ENCODE assay signal across 10 cellular contexts in the genomic region with DNA sequence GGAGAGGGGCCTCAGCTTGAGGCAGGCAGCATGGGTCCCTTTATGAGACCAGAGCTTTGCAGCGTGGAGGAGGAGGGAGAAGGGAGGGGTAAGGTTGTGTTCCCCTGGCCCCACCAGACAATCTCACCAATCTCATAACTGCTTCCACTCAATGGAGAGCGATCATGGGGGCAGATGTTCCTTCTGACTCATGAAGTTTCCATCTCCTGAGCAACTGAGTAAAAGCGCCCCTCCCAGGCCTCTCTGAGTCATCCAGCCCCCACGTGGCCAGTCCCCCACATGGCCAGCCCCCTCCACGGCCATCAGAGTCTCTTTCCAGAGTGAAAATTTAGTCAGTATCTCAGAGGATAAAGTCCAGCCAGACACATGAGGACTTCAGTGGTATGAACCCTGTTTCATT. TPM values are rescaled to one million over a fixed set of nuclear protein-coding genes. Genes with fewer than 3 reads are reported as not detected.
DNase-seq lines count a peak whose midpoint lies in the region; ATAC-seq and TF ChIP-seq lines count a peak whose summit lies in the region.
"Had no signal": no experiment of that assay in that cellular context is flagged by ENCODE, and none has a peak within 500 bp of the region (broad histone marks: within the 10 kb centered on the region; RNA-seq: fewer than 3 reads in every experiment).

No MANE protein-coding gene starts in this region.

- TF ChIP-seq CTCF in GM13976 (IDR thresholded peaks at IDR 0.05; ENCODE audit: borderline replicate concordance, control extremely low read depth, extremely low read depth, insufficient read depth, missing control alignments) (no peak), brain microvascular endothelial cell (IDR thresholded peaks at IDR 0.05; ENCODE audit: low read depth, low read length, missing control alignments) (no peak)

- ATAC-seq in esophagus mucosa, result no peak
- no peak for ATAC-seq in GM21360 (IDR thresholded peaks at IDR 0.05; ENCODE audit: unreplicated experiment)
- ATAC-seq: effector memory CD8-positive, alpha-beta T cell had no signal

- H3K27ac ChIP-seq in brain microvascular endothelial cell, result no peak overlapping the region

- H3K4me3 ChIP-seq in brain microvascular endothelial cell (ENCODE audit: low read depth, low read length), result no peak overlapping the region

- in situ Hi-C loops in GM13976 (cut with MboI; ENCODE audit: low sequenced_read_pairs, unreplicated experiment), result no loop called here
- in situ Hi-C loops in brain microvascular endothelial cell (cut with HindIII; ENCODE audit: low pct_ligation_motif_present, low sequenced_read_pairs), result no loop called here

- no peaks in the 10 kb centered on the region for H3K27me3 ChIP-seq in brain microvascular endothelial cell (replicated peaks)

- H3K36me3 ChIP-seq in brain microvascular endothelial cell (replicated peaks), result no peaks in the 10 kb centered on the region

- DNase-seq in GM13976 (ENCODE audit: low spot score) (peak; percentile 59), RPMI7951 (ENCODE audit: low read depth) (peak; percentile 73), brain microvascular endothelial cell (peak; percentile 71), middle frontal gyrus (ENCODE audit: extremely low spot score, low spot score) (no peak), NCI-H748 (lab: John Stamatoyannopoulos, UW; ENCODE audit: unreplicated experiment) (no peak)
- DNase-seq in stimulated activated CD4-positive, alpha-beta T cell treated with anti-CD3 and anti-CD28 coated beads, Interleukin-1b, Interleukin-23, amount 100 ng/mL, for 48 hours, result peak; percentile 65
- DNase-seq: effector memory CD8-positive, alpha-beta T cell; NCI-H146 had no signal

RNA-seq across cellular contexts. Expression of a gene that starts 39.2 kb away (rescaled TPM):
- total RNA-seq in RPMI7951 (2014; rRNA removed; shearing (Covaris generic)), result 0.10 and 0.24 TPM in 2 replicates
- total RNA-seq in esophagus mucosa, result 1.7 TPM

Comparison
In these comparisons a context has a peak if more than half of its experiments do, and no peak if none do; other contexts are left out.
1. DNase-seq: peak in GM13976 (single experiment), RPMI7951 (single experiment), brain microvascular endothelial cell (single experiment) and stimulated activated CD4-positive, alpha-beta T cell treated with anti-CD3 and anti-CD28 coated beads, Interleukin-1b, Interleukin-23, amount 100 ng/mL, for 48 hours (single experiment); none in middle frontal gyrus (single experiment) and NCI-H748 (single experiment).